Comparison of ENCODE assay signal across 30 cellular contexts in the genomic region with DNA sequence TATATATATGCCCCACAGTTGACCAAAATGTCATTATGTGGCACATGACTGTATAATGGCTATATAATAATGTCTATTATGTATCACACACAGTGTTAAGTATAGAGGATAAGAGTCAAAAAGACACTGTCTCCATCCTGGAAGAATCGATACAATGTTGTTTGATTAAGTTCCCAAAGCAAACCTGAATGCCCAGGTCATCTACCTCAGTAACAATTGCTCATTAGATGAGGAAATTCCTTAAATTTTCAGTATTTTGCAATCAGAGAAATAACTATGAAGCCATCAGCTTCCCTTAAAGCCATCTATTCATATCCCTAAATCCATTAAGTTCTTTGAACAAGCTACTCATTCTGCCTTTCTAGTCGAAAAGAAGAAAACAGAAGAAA. TPM values are rescaled to one million over a fixed set of nuclear protein-coding genes. Genes with fewer than 3 reads are reported as not detected.
DNase-seq lines count a peak whose midpoint lies in the region; ATAC-seq and TF ChIP-seq lines count a peak whose summit lies in the region.
"Had no signal": no experiment of that assay in that cellular context is flagged by ENCODE, and none has a peak within 500 bp of the region (broad histone marks: within the 10 kb centered on the region; RNA-seq: fewer than 3 reads in every experiment).

No MANE protein-coding gene starts in this region.

- dilution Hi-C loops in mammary epithelial cell (cut with HindIII; ENCODE audit: low sequenced_read_pairs), result no loop called here

- H3K4me1 ChIP-seq in mammary epithelial cell (ENCODE audit: insufficient read depth, low read length), result peaks cover 14% of the 10 kb centered on the region
- peaks cover 13 to 32% of the 10 kb centered on the region in 2 donors for H3K4me1 ChIP-seq in naive thymus-derived CD4-positive, alpha-beta T cell (ENCODE audit: control insufficient read depth in 2 of 2, insufficient read depth in 2 of 2, low read length in 2 of 2)
- H3K4me1 ChIP-seq: HAP-1 had no signal

- H2AFZ ChIP-seq in mammary epithelial cell (ENCODE audit: low read depth, low read length), result no peak overlapping the region

- H3K36me3 Mint-ChIP-seq in MCF 10A (ENCODE audit: insufficient read depth, unreplicated experiment) (no peaks in the 10 kb centered on the region), T-helper 17 cell (ENCODE audit: low read depth) (no peaks in the 10 kb centered on the region)
- H3K36me3 Mint-ChIP-seq in naive thymus-derived CD4-positive, alpha-beta T cell, result peaks cover 0 to 7% (median 4%) of the 10 kb centered on the region in 5 donors

- H3K27me3 ChIP-seq in mammary epithelial cell (ENCODE audit: insufficient read depth, low read length), result no peaks in the 10 kb centered on the region
- H3K27me3 ChIP-seq in naive thymus-derived CD4-positive, alpha-beta T cell (ENCODE audit: control insufficient read depth in 2 of 2, insufficient read depth in 2 of 2, low read length in 2 of 2), result no peaks in the 10 kb centered on the region
- H3K27me3 ChIP-seq: BLaER1 treated with 17β-estradiol and CSF1 and Interleukin-3, amounts not matched to agents 10 nM and 100 nM; SJCRH30 had no signal

- CTCF ChIA-PET in MCF 10A (lab: Yijun Ruan, JAX) (interaction anchor here (0.6 to 1.8 kb wide), 4 partner anchors 9 to 151 kb away, joined by 3 to 7 read pairs (median 6); no protein-coding TSS in a partner anchor), mammary epithelial cell (lab: Charles Lee; ENCODE audit: low non-redundant PET) (no interaction called here)
- CTCF ChIA-PET in naive thymus-derived CD4-positive, alpha-beta T cell (lab: Charles Lee), result interaction anchor here (0.7 to 1.2 kb wide), 2 partner anchors 9 kb away, joined by 3 to 4 read pairs; no protein-coding TSS in a partner anchor

- H3K36me3 ChIP-seq in mammary epithelial cell (ENCODE audit: insufficient read depth, low read length), result no peaks in the 10 kb centered on the region
- H3K36me3 ChIP-seq in naive thymus-derived CD4-positive, alpha-beta T cell (ENCODE audit: control insufficient read depth in 2 of 3, insufficient read depth in 3 of 3, low read length in 3 of 3), result no peaks in the 10 kb centered on the region

- no peaks in the 10 kb centered on the region for H3K9me3 Mint-ChIP-seq in MCF 10A (ENCODE audit: unreplicated experiment)
- H3K9me3 Mint-ChIP-seq in naive thymus-derived CD4-positive, alpha-beta T cell, result no peaks in the 10 kb centered on the region
- H3K9me3 Mint-ChIP-seq: CD8-positive, alpha-beta T cell; HFFc6 had no signal

- BruUV-seq in MCF 10A (replicated peaks; lab: Mats Ljungman, UMichigan) (no TSS peak), mammary epithelial cell (replicated peaks; lab: Mats Ljungman, UMichigan) (no TSS peak)

- TF ChIP-seq CTCF in MCF 10A (IDR thresholded peaks at IDR 0.05; ENCODE audit: unreplicated experiment), result no peak
- TF ChIP-seq CTCF in mammary epithelial cell (conservative IDR thresholded peaks at IDR 0.05 in 1 of 2, IDR thresholded peaks at IDR 0.05 in 1 of 2; ENCODE audit: extremely low read depth in 1 of 2, insufficient read depth in 1 of 2, low read depth in 1 of 2, low read length in 2 of 2), result no peak

- H3K27ac Mint-ChIP-seq in MCF 10A (ENCODE audit: low read depth, unreplicated experiment) (peak overlapping the region; percentile 23), T-helper 17 cell (peak overlapping the region; percentile 14)
- H3K27ac Mint-ChIP-seq in naive thymus-derived CD4-positive, alpha-beta T cell, result peak overlapping the region in 6 of 9 donors; percentile 6 to 81 (median 55)
- H3K27ac Mint-ChIP-seq: CD8-positive, alpha-beta T cell; HFFc6 had no signal

- H4K20me1 ChIP-seq in mammary epithelial cell (ENCODE audit: insufficient read depth, low read length), result peaks cover 7% of the 10 kb centered on the region

- H3K9me3 ChIP-seq in mammary epithelial cell (replicated peaks; ENCODE audit: insufficient read depth, low read length), result no peaks in the 10 kb centered on the region
- H3K9me3 ChIP-seq in T-helper 17 cell (ENCODE audit: control insufficient read depth, low read length, poor library complexity, severe bottlenecking), result no peaks in the 10 kb centered on the region
- no peaks in the 10 kb centered on the region for H3K9me3 ChIP-seq in naive thymus-derived CD4-positive, alpha-beta T cell (ENCODE audit: control insufficient read depth in 2 of 3, low read length in 3 of 3)
- H3K9me3 ChIP-seq: A549; BLaER1 treated with 17β-estradiol and CSF1 and Interleukin-3, amounts not matched to agents 10 nM and 100 nM; Caco-2; HAP-1; SJCRH30 had no signal

- H3K4me3 ChIP-seq in mammary epithelial cell (replicated peaks in 1 of 3; ENCODE audit: insufficient read depth in 1 of 3, low read depth in 2 of 3, low read length in 3 of 3), result no peak overlapping the region
- H3K4me3 ChIP-seq in naive thymus-derived CD4-positive, alpha-beta T cell (ENCODE audit: low read length), result no peak overlapping the region
- H3K4me3 ChIP-seq: A549; BLaER1 treated with 17β-estradiol and CSF1 and Interleukin-3, amounts not matched to agents 10 nM and 100 nM; HAP-1; SJCRH30 had no signal

- intact Hi-C loops in MCF 10A (cut with micrococcal nuclease), result no loop called here
- intact Hi-C loops in mammary epithelial cell (cut with micrococcal nuclease), result no loop called here
- intact Hi-C loops in naive thymus-derived CD4-positive, alpha-beta T cell (cut with micrococcal nuclease), result no loop called here

- POLR2A ChIA-PET in MCF 10A (lab: Yijun Ruan, JAX), result interaction anchor here (0.7 to 2.1 kb wide), 7 partner anchors 8 to 149 kb away, joined by 3 to 8 read pairs (median 5); a partner anchor contains a TSS
- POLR2A ChIA-PET in naive thymus-derived CD4-positive, alpha-beta T cell (lab: Charles Lee), result interaction anchor here (1.4 kb wide), 1 partner anchor 9 kb away, joined by 4 read pairs; a partner anchor contains a TSS

- H3K79me2 ChIP-seq in mammary epithelial cell (ENCODE audit: insufficient read depth, low read length), result peaks cover 96% of the 10 kb centered on the region

- H3K4me1 Mint-ChIP-seq in MCF 10A (ENCODE audit: insufficient read depth, unreplicated experiment), result peaks cover 48% of the 10 kb centered on the region
- peaks cover 57% of the 10 kb centered on the region for H3K4me1 Mint-ChIP-seq in T-helper 17 cell
- peaks cover 39 to 96% (median 92%) of the 10 kb centered on the region in 7 donors for H3K4me1 Mint-ChIP-seq in naive thymus-derived CD4-positive, alpha-beta T cell

- no peak overlapping the region for H3K4me2 ChIP-seq in mammary epithelial cell (ENCODE audit: insufficient read depth, low read depth, low read length)
- H3K4me2 ChIP-seq: A549; BLaER1 treated with 17β-estradiol and CSF1 and Interleukin-3, amounts not matched to agents 10 nM and 100 nM had no signal

- H3K4me3 Mint-ChIP-seq in MCF 10A (ENCODE audit: unreplicated experiment) (no peak overlapping the region), T-helper 17 cell (no peak overlapping the region)
- peak overlapping the region in 2 of 10 donors; percentile 16 to 26 for H3K4me3 Mint-ChIP-seq in naive thymus-derived CD4-positive, alpha-beta T cell
- H3K4me3 Mint-ChIP-seq: CD8-positive, alpha-beta T cell; HFFc6 had no signal

- in situ Hi-C loops in mammary epithelial cell (cut with MboI; ENCODE audit: low sequenced_read_pairs in 2 of 2), result no loop called here

- DNase-seq in MCF 10A (ENCODE audit: unreplicated experiment) (no peak), mammary epithelial cell (no peak), T-helper 17 cell (no peak)
- no peak for DNase-seq in naive thymus-derived CD4-positive, alpha-beta T cell
- DNase-seq in activated CD4-positive, alpha-beta T cell treated with anti-CD3 and anti-CD28 coated beads, Interleukin-2, amount 50 U/mL, for 4 hours, result no peak
- DNase-seq: AML-193; Caco-2; CD8-positive, alpha-beta T cell; DMS79 treated with DMSO at 0.1 percent for 48 hours; GF-D8; GOT3; HFFc6; IMR-90; KG1; NCI-H1048; NCI-H1417; NCI-H187 treated with DMSO at 0.1 percent for 48 hours; NCI-H2107; NCI-H446; NCI-H524 treated with DMSO at 0.1 percent for 48 hours; NCI-H82; NK-92 treated with Interleukin-12 subunit alpha and Interleukin-12 subunit beta, amount 100 ng/mL, for 24 hours; PC-3; SJCRH30 had no signal

- no peak overlapping the region for H3K27ac ChIP-seq in mammary epithelial cell (ENCODE audit: insufficient read depth, low read depth, low read length)
- H3K27ac ChIP-seq in naive thymus-derived CD4-positive, alpha-beta T cell (ENCODE audit: low read depth, low read length), result no peak overlapping the region
- H3K27ac ChIP-seq: A549; BLaER1 treated with 17β-estradiol and CSF1 and Interleukin-3, amounts not matched to agents 10 nM and 100 nM; SJCRH30 had no signal

- WGBS in mammary epithelial cell (ENCODE audit: low coverage, missing lambda C conversion rate), result 3% methylated on average over 2 of the region's 2 CpGs

- no peak overlapping the region for H3K9ac ChIP-seq in mammary epithelial cell (ENCODE audit: insufficient read depth, low read length)
- H3K9ac ChIP-seq: BLaER1 treated with 17β-estradiol and CSF1 and Interleukin-3, amounts not matched to agents 10 nM and 100 nM had no signal

- H3K27me3 Mint-ChIP-seq in MCF 10A (ENCODE audit: insufficient read depth, unreplicated experiment) (no peaks in the 10 kb centered on the region), T-helper 17 cell (no peaks in the 10 kb centered on the region)
- H3K27me3 Mint-ChIP-seq in naive thymus-derived CD4-positive, alpha-beta T cell, result no peaks in the 10 kb centered on the region

- ATAC-seq in T-helper 17 cell (no peak), HG02840 (IDR thresholded peaks at IDR 0.05; ENCODE audit: low FRiP score, unreplicated experiment) (no peak), GM19328 (IDR thresholded peaks at IDR 0.05; ENCODE audit: unreplicated experiment) (no peak)
- no peak for ATAC-seq in naive thymus-derived CD4-positive, alpha-beta T cell
- ATAC-seq: A549; CD8-positive, alpha-beta T cell; SK-N-SH treated with all-trans-retinoic acid at 6 μM for 48 hours had no signal

RNA-seq across cellular contexts. Expression of a gene that starts 10.0 kb away (rescaled TPM):
- total RNA-seq in MCF 10A (2022), result 42.2 and 43.7 TPM in 2 replicates
- 10 to 100 TPM; 40.8 to 43.1 TPM for total RNA-seq in mammary epithelial cell
- polyA plus RNA-seq in mammary epithelial cell, result 28.4 TPM
- polyA minus RNA-seq in mammary epithelial cell, result 46.6 TPM
- total RNA-seq in T-helper 17 cell, result 10 to 100 TPM; 89.1 to 93.5 TPM
- 10 to 100 TPM; 59.5 to 93.3 (median 76.5) TPM for total RNA-seq in naive thymus-derived CD4-positive, alpha-beta T cell
- 10 to 100 TPM; 38.9 to 41.6 TPM for polyA plus RNA-seq in naive thymus-derived CD4-positive, alpha-beta T cell

RNA-seq across cellular contexts. Expression of a gene that starts 55.6 kb away (rescaled TPM):
- total RNA-seq in MCF 10A (2022) (not detected in 2 replicates), mammary epithelial cell (not detected), T-helper 17 cell (under 1 TPM; 0.07 to 0.23 TPM)
- 0.03 TPM for polyA plus RNA-seq in mammary epithelial cell
- not detected for polyA minus RNA-seq in mammary epithelial cell
- 1 to 10 TPM in 1 of 5 experiments, under 1 TPM in 3, not detected in 1; 0.03 to 3.1 (median 0.17) TPM for total RNA-seq in naive thymus-derived CD4-positive, alpha-beta T cell
- not detected for polyA plus RNA-seq in naive thymus-derived CD4-positive, alpha-beta T cell
- total RNA-seq: HFFc6, IMR-90 had no signal
- polyA plus RNA-seq: IMR-90 had no signal
